ENCODE assay signal across 1 cellular context in genomic region chr2:191643425-191643824, GRCh38.
TF ChIP-seq lines count a peak whose summit lies in the region.

No MANE protein-coding gene starts in this region.

TF ChIP-seq in H1, 55 proteins besides CTCF, POLR2A, EP300 and RAD21 (continued from another document):
- TF ChIP-seq USF2 (IDR thresholded peaks at IDR 0.05; ENCODE audit: low read length) = no peak
- TF ChIP-seq CBX5 (IDR thresholded peaks at IDR 0.05; ENCODE audit: low read depth, low read length) = no peak
- no peak for TF ChIP-seq SIX5 (IDR thresholded peaks at IDR 0.05; ENCODE audit: low read depth, low read length)
- TF ChIP-seq NANOG (IDR thresholded peaks at IDR 0.05; ENCODE audit: insufficient read depth, low read depth, low read length, poor library complexity, severe bottlenecking) = no peak
- TF ChIP-seq PHF8 (conservative IDR thresholded peaks at IDR 0.05; ENCODE audit: low read depth, low read length) = no peak
- no peak for TF ChIP-seq RXRA (IDR thresholded peaks at IDR 0.05; ENCODE audit: insufficient read depth, low read depth, low read length)
